Comparison of ENCODE assay signal across 8 cellular contexts in the genomic region with DNA sequence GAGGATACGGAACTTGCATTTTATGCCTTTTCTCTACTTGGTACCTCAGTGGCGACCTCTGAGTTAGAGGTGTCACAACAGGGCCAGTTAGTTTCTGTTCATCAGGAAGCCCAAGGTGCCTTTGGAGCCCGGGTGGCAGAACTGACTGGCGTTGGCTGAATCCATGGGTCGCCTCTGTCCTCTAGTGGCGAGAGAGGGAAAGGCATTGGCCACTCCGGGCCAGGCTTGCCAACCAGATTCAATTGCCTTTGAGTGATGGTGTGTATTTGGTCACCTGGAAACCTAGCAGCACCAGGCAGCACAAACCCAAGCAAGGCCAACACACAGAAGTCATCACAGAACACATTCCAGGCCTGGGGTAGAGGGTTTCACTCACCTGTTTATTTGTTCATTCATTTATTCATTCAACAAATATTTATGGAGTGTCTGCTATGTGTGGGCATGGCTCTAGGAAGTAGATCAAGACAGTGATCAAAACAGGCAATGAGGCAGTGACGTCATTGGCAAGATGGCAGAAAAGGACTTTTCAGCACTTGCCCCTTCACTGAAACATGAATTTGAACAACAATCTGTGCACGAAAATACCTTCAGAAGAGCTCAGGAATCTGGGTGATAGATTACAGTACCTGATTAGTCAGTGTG. TPM values are rescaled to one million over a fixed set of nuclear protein-coding genes. Genes with fewer than 3 reads are reported as not detected.
DNase-seq lines count a peak whose midpoint lies in the region; ATAC-seq and TF ChIP-seq lines count a peak whose summit lies in the region.

No MANE protein-coding gene starts in this region.

- CTCF ChIA-PET in AG04449 (lab: Yijun Ruan, JAX) = interaction anchor here (0.6 to 10.2 kb wide), 9 partner anchors 8 to 154 kb away, joined by 3 to 351 read pairs (median 4); no protein-coding TSS in a partner anchor

- POLR2A ChIA-PET in AG04449 (lab: Yijun Ruan, JAX) = no interaction called here

- no peak overlapping the region for H3K4me3 ChIP-seq in AG04449 (ENCODE audit: low read depth, low read length)
- H3K4me3 ChIP-seq in Peyer's patch = no peak overlapping the region
- H3K4me3 ChIP-seq in body of pancreas = no peak overlapping the region

- H3K27me3 ChIP-seq in Peyer's patch (no peaks in the 10 kb centered on the region), body of pancreas (peaks cover 0 to 5% of the 10 kb centered on the region in 2 donors)

- DNase-seq in AG04449 (ENCODE audit: low read depth, low spot score) (no peak), GM13976 (ENCODE audit: low spot score) (peak; percentile 72), Peyer's patch (peak in 2 of 3 donors; percentile 71 to 74), body of pancreas (peak; percentile 60 to 77 (median 72)), iPS DF 4.7 (ENCODE audit: extremely low read depth, low spot score) (peak; percentile 30), smooth muscle cell of the brain vasculature (ENCODE audit: low read depth, low spot score) (peak; percentile 36), OCI-M2 (lab: John Stamatoyannopoulos, UW; ENCODE audit: unreplicated experiment) (no peak)

- intact Hi-C loops in body of pancreas (cut with DNase I) = loop anchor here (10.0 kb wide), 1 partner anchor 148 kb away; no protein-coding TSS in a partner anchor

- peak; percentile 97 for TF ChIP-seq CTCF in AG04449 (IDR thresholded peaks at IDR 0.05; ENCODE audit: insufficient read depth, low read length, missing control alignments)
- peak; percentile 90 for TF ChIP-seq CTCF in GM13976 (IDR thresholded peaks at IDR 0.05; ENCODE audit: borderline replicate concordance, control extremely low read depth, extremely low read depth, insufficient read depth, missing control alignments)
- TF ChIP-seq CTCF in LNCAP (IDR thresholded peaks at IDR 0.05) = peak; percentile 98
- TF ChIP-seq CTCF in Peyer's patch (IDR thresholded peaks at IDR 0.05) = peak; percentile 33 to 90 (median 84)
- TF ChIP-seq CTCF in body of pancreas (IDR thresholded peaks at IDR 0.05) = peak; percentile 73 to 93 (median 90)

- in situ Hi-C loops in GM13976 (cut with MboI; ENCODE audit: low sequenced_read_pairs, unreplicated experiment) = no loop called here

- TF ChIP-seq POLR2A in Peyer's patch (IDR thresholded peaks at IDR 0.05) = no peak
- TF ChIP-seq POLR2A in body of pancreas (IDR thresholded peaks at IDR 0.05) = no peak

- 13 to 14% methylated on average over 9 of the region's 9 CpGs for WGBS in body of pancreas, 2 donors

- peak; percentile 83 for ATAC-seq in body of pancreas

- H3K4me1 ChIP-seq in Peyer's patch (no peaks in the 10 kb centered on the region), body of pancreas (no peaks in the 10 kb centered on the region)

- H3K36me3 ChIP-seq in Peyer's patch (no peaks in the 10 kb centered on the region), body of pancreas (replicated peaks in 1 of 2; ENCODE audit: insufficient read depth in 1 of 2, low read depth in 2 of 2) (no peaks in the 10 kb centered on the region)

- H3K27ac ChIP-seq in Peyer's patch = no peak overlapping the region
- H3K27ac ChIP-seq in body of pancreas = no peak overlapping the region

- H3K9me3 ChIP-seq in Peyer's patch = no peaks in the 10 kb centered on the region
- no peaks in the 10 kb centered on the region for H3K9me3 ChIP-seq in body of pancreas

RNA-seq across cellular contexts. Expression of a gene that starts 40.5 kb away (rescaled TPM):
- total RNA-seq in Peyer's patch (under 1 TPM in 1 of 4 donors, not detected in 3; 0.38 TPM), body of pancreas (1 to 10 TPM in 1 of 2 donors, under 1 TPM in 1; 0.33 to 2.6 TPM)

Comparison
In these comparisons a context has a peak if more than half of its experiments do, and no peak if none do; other contexts are left out.
1. DNase-seq: peak in GM13976 (single experiment), Peyer's patch (2 of 3), body of pancreas (4 of 4), iPS DF 4.7 (single experiment) and smooth muscle cell of the brain vasculature (single experiment); none in AG04449 (single experiment) and OCI-M2 (single experiment).
2. Peak in every context shown above with its lines, with median percentiles within 50 percentile points of each other: CTCF ChIP-seq.